9 cellular contexts compared by ENCODE assay signal in the genomic region with DNA sequence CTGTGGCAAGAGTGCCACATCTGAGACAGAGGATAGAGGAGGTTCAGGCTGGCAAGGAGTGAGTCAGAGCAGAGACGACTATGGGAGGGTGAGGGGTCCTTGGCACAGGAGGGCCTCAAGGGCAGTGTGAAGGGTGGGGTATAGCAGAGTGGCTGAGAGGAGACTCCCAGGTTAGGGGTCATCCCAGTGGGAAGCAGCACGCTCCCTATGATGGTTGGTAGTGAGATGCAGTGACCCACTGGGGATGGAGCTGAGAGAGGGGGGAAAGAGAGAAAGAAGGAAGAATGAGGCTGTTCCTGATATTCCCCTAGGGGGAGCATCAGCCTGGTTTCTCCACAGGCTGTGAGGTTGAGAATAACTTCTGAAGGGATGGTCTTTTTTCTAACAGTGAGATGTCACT.
DNase-seq lines count a peak whose midpoint lies in the region; TF ChIP-seq lines count a peak whose summit lies in the region.
"Had no signal": no experiment of that assay in that cellular context is flagged by ENCODE, and none has a peak within 500 bp of the region (broad histone marks: within the 10 kb centered on the region; RNA-seq: fewer than 3 reads in every experiment).

No MANE protein-coding gene starts in this region.

- peak; percentile 11 for DNase-seq in NCI-H2227 (lab: John Stamatoyannopoulos, UW; ENCODE audit: unreplicated experiment)
- DNase-seq in NCI-H2227 treated with DMSO at 0.1 percent for 48 hours (lab: John Stamatoyannopoulos, UW) = no peak
- peak; percentile 79 for DNase-seq in NCI-H1694 treated with DMSO at 0.1 percent for 48 hours (lab: John Stamatoyannopoulos, UW)
- no peak for DNase-seq in epithelial cell of esophagus (ENCODE audit: low read depth)
- DNase-seq in progenitor cell of endocrine pancreas (ENCODE audit: low spot score, unreplicated experiment) = no peak
- DNase-seq in immature natural killer cell = no peak
- DNase-seq in NCI-H345 (lab: John Stamatoyannopoulos, UW) = no peak
- DNase-seq in activated CD8-positive, alpha-beta memory T cell treated with anti-CD3 and anti-CD28 coated beads, Interleukin-2, amount 50 U/mL, for 48 hours = no peak

- H3K4me3 Mint-ChIP-seq in progenitor cell of endocrine pancreas (ENCODE audit: low read depth) = no peak overlapping the region
- no peak overlapping the region for H3K4me3 Mint-ChIP-seq in immature natural killer cell

- peaks cover 11% of the 10 kb centered on the region for H3K36me3 Mint-ChIP-seq in progenitor cell of endocrine pancreas (ENCODE audit: insufficient read depth)
- H3K36me3 Mint-ChIP-seq in immature natural killer cell = peaks cover 13 to 18% (median 15%) of the 10 kb centered on the region in 3 donors

- H3K4me1 Mint-ChIP-seq in progenitor cell of endocrine pancreas (ENCODE audit: low read depth) (peaks cover 12% of the 10 kb centered on the region), immature natural killer cell (peaks cover 8 to 15% of the 10 kb centered on the region in 2 donors)

- TF ChIP-seq CTCF in epithelial cell of esophagus (IDR thresholded peaks at IDR 0.05; ENCODE audit: insufficient read depth, low read depth, low read length, missing control alignments) = peak; percentile 39
- TF ChIP-seq CTCF in progenitor cell of endocrine pancreas (IDR thresholded peaks at IDR 0.05; ENCODE audit: unreplicated experiment) = peak; percentile 53

- H3K27ac Mint-ChIP-seq in progenitor cell of endocrine pancreas (no peak overlapping the region), immature natural killer cell (no peak overlapping the region)

- H3K27me3 Mint-ChIP-seq in progenitor cell of endocrine pancreas (no peaks in the 10 kb centered on the region), immature natural killer cell (ENCODE audit: low read depth in 3 of 3) (no peaks in the 10 kb centered on the region)

- no peaks in the 10 kb centered on the region for H3K9me3 Mint-ChIP-seq in progenitor cell of endocrine pancreas (ENCODE audit: low read depth)
- H3K9me3 Mint-ChIP-seq in immature natural killer cell = no peaks in the 10 kb centered on the region

- H3K4me3 ChIP-seq in epithelial cell of esophagus (ENCODE audit: low read length) = no peak overlapping the region
- H3K4me3 ChIP-seq: lung had no signal

Comparison
In these comparisons a context has a peak if more than half of its experiments do, and no peak if none do; other contexts are left out.
1. DNase-seq: peak in NCI-H2227 (single experiment) and NCI-H1694 treated with DMSO at 0.1 percent for 48 hours (single experiment); none in NCI-H2227 treated with DMSO at 0.1 percent for 48 hours (single experiment), epithelial cell of esophagus (single experiment), progenitor cell of endocrine pancreas (single experiment), immature natural killer cell (0 of 3), NCI-H345 (single experiment) and activated CD8-positive, alpha-beta memory T cell treated with anti-CD3 and anti-CD28 coated beads, Interleukin-2, amount 50 U/mL, for 48 hours (single experiment).